ENCODE assay signal across 8 cellular contexts in the genomic region with DNA sequence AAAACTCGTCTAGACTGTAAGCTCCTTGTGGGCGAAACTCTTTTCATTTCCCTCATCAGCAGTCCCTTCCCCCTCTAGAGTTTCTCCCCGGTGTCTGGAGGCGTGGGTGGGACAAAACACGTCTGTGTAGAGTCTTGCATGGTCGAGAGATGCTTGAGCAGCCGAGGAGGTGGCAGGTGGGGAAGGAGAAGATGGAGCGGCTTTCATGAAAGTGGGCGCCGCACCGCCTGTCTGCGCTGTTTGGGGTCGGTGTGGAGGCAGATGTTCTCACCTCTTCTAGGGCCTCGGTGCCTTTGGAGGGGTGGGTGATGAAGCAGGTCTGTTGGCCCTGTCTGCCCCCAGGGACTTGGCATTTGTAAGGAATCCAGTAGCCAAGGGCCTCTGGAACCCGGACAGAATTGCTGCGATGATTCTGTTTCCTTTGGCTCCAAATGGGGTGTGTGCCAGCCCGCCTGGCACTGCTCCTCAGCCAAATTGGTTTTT. TPM values are rescaled to one million over a fixed set of nuclear protein-coding genes. Genes with fewer than 3 reads are reported as not detected.
DNase-seq lines count a peak whose midpoint lies in the region; ATAC-seq and TF ChIP-seq lines count a peak whose summit lies in the region.

No MANE protein-coding gene starts in this region.

- H3K4me1 ChIP-seq in CD4-positive, alpha-beta memory T cell (ENCODE audit: insufficient read depth, low read length), result peaks cover 50% of the 10 kb centered on the region
- peaks cover 9% of the 10 kb centered on the region for H3K4me1 ChIP-seq in neural progenitor cell

- peak overlapping the region in 1 of 2 donors; percentile 71 for H3K4me3 ChIP-seq in CD4-positive, alpha-beta memory T cell (ENCODE audit: low read length in 2 of 2)
- H3K4me3 ChIP-seq in dorsolateral prefrontal cortex, result peak overlapping the region; percentile 37 to 81 (median 69)
- H3K4me3 ChIP-seq in neural progenitor cell, result peak overlapping the region; percentile 93

- H3K27me3 Mint-ChIP-seq in CD4-positive, alpha-beta memory T cell, result no peaks in the 10 kb centered on the region
- H3K27me3 Mint-ChIP-seq in neural progenitor cell (ENCODE audit: insufficient read depth, low read depth), result no peaks in the 10 kb centered on the region

- POLR2A ChIA-PET in CD4-positive, alpha-beta memory T cell (lab: Charles Lee; ENCODE audit: partially characterized antibody), result interaction anchor here (1.0 to 4.2 kb wide), 5 partner anchors 67 to 169 kb away, joined by 5 to 37 read pairs (median 22); a partner anchor contains a TSS

- peak overlapping the region; percentile 89 to 94 (median 92) for H3K4me3 Mint-ChIP-seq in CD4-positive, alpha-beta memory T cell
- H3K4me3 Mint-ChIP-seq in neural progenitor cell, result peak overlapping the region; percentile 91

- H3K27ac ChIP-seq in CD4-positive, alpha-beta memory T cell (ENCODE audit: low read depth, low read length), result peak overlapping the region; percentile 73
- H3K27ac ChIP-seq in dorsolateral prefrontal cortex (peak overlapping the region in 52 of 59 donors; percentile 37 to 98 (median 95)), neural progenitor cell (no peak overlapping the region)

- H3K27me3 ChIP-seq in CD4-positive, alpha-beta memory T cell (ENCODE audit: insufficient read depth, low read length), result no peaks in the 10 kb centered on the region
- H3K27me3 ChIP-seq in dorsolateral prefrontal cortex, result no peaks in the 10 kb centered on the region
- H3K27me3 ChIP-seq in neural progenitor cell, result no peaks in the 10 kb centered on the region

- H3K79me2 ChIP-seq in neural progenitor cell (ENCODE audit: low read depth), result peaks cover 56% of the 10 kb centered on the region

- ATAC-seq in GM21825 (IDR thresholded peaks at IDR 0.05; ENCODE audit: unreplicated experiment) (no peak), HG03520 (IDR thresholded peaks at IDR 0.05; ENCODE audit: unreplicated experiment) (no peak)

- CTCF ChIA-PET in CD4-positive, alpha-beta memory T cell (lab: Charles Lee; ENCODE audit: partially characterized antibody), result interaction anchor here (1.8 to 2.4 kb wide), 4 partner anchors 66 to 103 kb away, joined by 6 to 11 read pairs (median 7); no protein-coding TSS in a partner anchor

- H3K27ac Mint-ChIP-seq in CD4-positive, alpha-beta memory T cell, result peak overlapping the region; percentile 29 to 96 (median 92)
- H3K27ac Mint-ChIP-seq in neural progenitor cell, result peak overlapping the region; percentile 97

- no peak overlapping the region for H2AFZ ChIP-seq in neural progenitor cell (replicated peaks)

- peak in 1 of 5 donors; percentile 2 for DNase-seq in CD4-positive, alpha-beta memory T cell
- peak; percentile 33 to 68 for DNase-seq in NCI-H2081 (lab: John Stamatoyannopoulos, UW)
- DNase-seq in dorsolateral prefrontal cortex, result peak in 5 of 10 donors; percentile 16 to 71 (median 48)
- DNase-seq in neural progenitor cell (ENCODE audit: low spot score), result no peak
- DNase-seq in NOMO-1 treated with dmso at 0.1 percent for 144 hours (lab: John Stamatoyannopoulos, UW; ENCODE audit: unreplicated experiment), result no peak
- no peak for DNase-seq in NCI-H187 treated with DMSO at 0.1 percent for 48 hours (lab: John Stamatoyannopoulos, UW)

- peaks cover 16% of the 10 kb centered on the region for H3F3A ChIP-seq in neural progenitor cell (ENCODE audit: low read depth)

- intact Hi-C loops in CD4-positive, alpha-beta memory T cell (cut with micrococcal nuclease), result loop anchor here (2.0 kb wide), 2 partner anchors 67 to 97 kb away; a partner anchor contains a TSS
- intact Hi-C loops in dorsolateral prefrontal cortex (cut with DNase I), result loop anchor here (2.0 to 5.0 kb wide), 3 partner anchors 75 to 170 kb away; a partner anchor contains a TSS

- H3K9me3 Mint-ChIP-seq in CD4-positive, alpha-beta memory T cell, result no peaks in the 10 kb centered on the region
- H3K9me3 Mint-ChIP-seq in neural progenitor cell, result peaks cover 2% of the 10 kb centered on the region

- H3K36me3 ChIP-seq in CD4-positive, alpha-beta memory T cell (ENCODE audit: insufficient read depth, low read length), result peaks cover 9% of the 10 kb centered on the region
- peaks cover 5% of the 10 kb centered on the region for H3K36me3 ChIP-seq in neural progenitor cell

- H3K9ac ChIP-seq in neural progenitor cell, result no peak overlapping the region

- peaks cover 23 to 25% of the 10 kb centered on the region in 2 donors for H3K36me3 Mint-ChIP-seq in CD4-positive, alpha-beta memory T cell
- peaks cover 45% of the 10 kb centered on the region for H3K36me3 Mint-ChIP-seq in neural progenitor cell

- no peaks in the 10 kb centered on the region for H3K9me3 ChIP-seq in CD4-positive, alpha-beta memory T cell (ENCODE audit: control insufficient read depth in 1 of 2, low read length in 2 of 2)
- no peaks in the 10 kb centered on the region for H3K9me3 ChIP-seq in neural progenitor cell (ENCODE audit: low read depth)

- peak overlapping the region; percentile 72 for H3K4me2 ChIP-seq in neural progenitor cell

- peaks cover 13% of the 10 kb centered on the region for H4K20me1 ChIP-seq in neural progenitor cell (ENCODE audit: low read depth)

- peaks cover 33 to 63% (median 49%) of the 10 kb centered on the region in 4 donors for H3K4me1 Mint-ChIP-seq in CD4-positive, alpha-beta memory T cell
- H3K4me1 Mint-ChIP-seq in neural progenitor cell, result peaks cover 10% of the 10 kb centered on the region

- TF ChIP-seq CTCF in dorsolateral prefrontal cortex (IDR thresholded peaks at IDR 0.05 in 54 of 56, conservative IDR thresholded peaks at IDR 0.05 in 2 of 56; ENCODE audit: low read depth in 1 of 56, partially characterized antibody in 56 of 56), result no peak
- TF ChIP-seq CTCF in neural progenitor cell (IDR thresholded peaks at IDR 0.05), result no peak

RNA-seq across cellular contexts. Expression of a gene that starts 1.2 kb away (rescaled TPM):
- total RNA-seq in CD4-positive, alpha-beta memory T cell, result 10 to 100 TPM; 36.2 to 36.7 TPM
- 1 to 10 TPM; 1.8 to 7.9 TPM for polyA plus RNA-seq in CD4-positive, alpha-beta memory T cell
- total RNA-seq in dorsolateral prefrontal cortex (10 to 100 TPM; 36.1 to 90.5 (median 56.1) TPM), neural progenitor cell (ENCODE audit: low replicate concordance) (14.1 and 25.6 TPM in 2 replicates)

Comparison
In these comparisons a context has a peak if more than half of its experiments do, and no peak if none do; other contexts are left out.
1. DNase-seq: peak in NCI-H2081 (2 of 2); none in neural progenitor cell (single experiment), NOMO-1 treated with dmso at 0.1 percent for 144 hours (single experiment) and NCI-H187 treated with DMSO at 0.1 percent for 48 hours (single experiment).